2 cellular contexts compared by ENCODE assay signal in the genomic region with DNA sequence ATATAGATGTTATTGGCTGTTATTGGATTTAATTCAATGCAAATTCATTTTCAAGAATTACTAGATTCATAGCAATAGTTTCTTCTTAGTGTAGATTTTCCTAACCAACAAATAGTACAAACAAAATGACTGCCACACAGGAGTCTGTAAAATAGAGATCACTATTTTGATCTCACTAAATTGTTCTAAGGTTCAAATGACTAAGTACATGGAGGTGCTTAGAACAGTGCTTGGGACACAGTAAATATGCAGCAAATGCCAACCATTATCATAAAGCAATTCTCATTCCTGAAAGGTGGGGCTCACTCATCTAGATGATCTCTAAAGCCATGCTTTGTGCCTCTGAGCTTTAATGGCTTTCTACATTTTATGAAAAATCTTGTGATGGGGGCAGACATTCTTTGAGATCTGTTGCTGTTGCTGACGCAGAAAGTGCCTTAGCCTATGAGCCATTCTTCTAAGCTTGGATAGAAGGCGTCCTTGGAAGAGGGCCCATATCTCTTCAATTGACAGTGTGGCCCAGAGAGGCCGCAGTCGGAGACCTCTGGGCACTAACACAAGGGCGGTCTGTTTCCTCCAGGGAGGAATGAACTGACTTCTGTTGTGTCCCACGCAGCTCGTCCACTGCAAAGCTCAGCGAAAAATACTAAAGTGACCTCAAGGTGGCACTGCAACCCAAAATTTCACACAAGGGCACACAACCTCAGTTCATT.
TF ChIP-seq lines count a peak whose summit lies in the region.

No MANE protein-coding gene starts in this region.

TF ChIP-seq in HCT116, 20 proteins besides CTCF, POLR2A, EP300 and RAD21:
- TF ChIP-seq, protein P1, sequence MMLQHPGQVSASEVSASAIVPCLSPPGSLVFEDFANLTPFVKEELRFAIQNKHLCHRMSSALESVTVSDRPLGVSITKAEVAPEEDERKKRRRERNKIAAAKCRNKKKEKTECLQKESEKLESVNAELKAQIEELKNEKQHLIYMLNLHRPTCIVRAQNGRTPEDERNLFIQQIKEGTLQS (IDR thresholded peaks at IDR 0.05): no peak
- TF ChIP-seq EGR1 (IDR thresholded peaks at IDR 0.05; ENCODE audit: low read depth): no peak

TF ChIP-seq in SK-N-SH treated with all-trans-retinoic acid at 6 μM for 48 hours, 23 proteins besides CTCF, POLR2A, EP300 and RAD21:
- TF ChIP-seq OSR1 (CRISPR knock-in tag; IDR thresholded peaks at IDR 0.05) (no peak), ZC3H10 (CRISPR knock-in tag; IDR thresholded peaks at IDR 0.05) (no peak), ZNF8 (CRISPR knock-in tag; IDR thresholded peaks at IDR 0.05) (no peak), PPARA (CRISPR knock-in tag; IDR thresholded peaks at IDR 0.05; ENCODE audit: borderline replicate concordance) (no peak), TOX (CRISPR knock-in tag; IDR thresholded peaks at IDR 0.05; ENCODE audit: borderline replicate concordance) (no peak), ARNTL (CRISPR knock-in tag; IDR thresholded peaks at IDR 0.05; ENCODE audit: borderline replicate concordance, low read depth) (no peak), ZFP3 (CRISPR knock-in tag; IDR thresholded peaks at IDR 0.05) (no peak)
- TF ChIP-seq, protein P2, sequence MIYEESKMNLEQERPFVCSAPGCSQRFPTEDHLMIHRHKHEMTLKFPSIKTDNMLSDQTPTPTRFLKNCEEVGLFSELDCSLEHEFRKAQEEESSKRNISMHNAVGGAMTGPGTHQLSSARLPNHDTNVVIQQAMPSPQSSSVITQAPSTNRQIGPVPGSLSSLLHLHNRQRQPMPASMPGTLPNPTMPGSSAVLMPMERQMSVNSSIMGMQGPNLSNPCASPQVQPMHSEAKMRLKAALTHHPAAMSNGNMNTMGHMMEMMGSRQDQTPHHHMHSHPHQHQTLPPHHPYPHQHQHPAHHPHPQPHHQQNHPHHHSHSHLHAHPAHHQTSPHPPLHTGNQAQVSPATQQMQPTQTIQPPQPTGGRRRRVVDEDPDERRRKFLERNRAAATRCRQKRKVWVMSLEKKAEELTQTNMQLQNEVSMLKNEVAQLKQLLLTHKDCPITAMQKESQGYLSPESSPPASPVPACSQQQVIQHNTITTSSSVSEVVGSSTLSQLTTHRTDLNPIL (CRISPR knock-in tag; IDR thresholded peaks at IDR 0.05; ENCODE audit: low read depth): no peak
- TF ChIP-seq, protein P3, sequence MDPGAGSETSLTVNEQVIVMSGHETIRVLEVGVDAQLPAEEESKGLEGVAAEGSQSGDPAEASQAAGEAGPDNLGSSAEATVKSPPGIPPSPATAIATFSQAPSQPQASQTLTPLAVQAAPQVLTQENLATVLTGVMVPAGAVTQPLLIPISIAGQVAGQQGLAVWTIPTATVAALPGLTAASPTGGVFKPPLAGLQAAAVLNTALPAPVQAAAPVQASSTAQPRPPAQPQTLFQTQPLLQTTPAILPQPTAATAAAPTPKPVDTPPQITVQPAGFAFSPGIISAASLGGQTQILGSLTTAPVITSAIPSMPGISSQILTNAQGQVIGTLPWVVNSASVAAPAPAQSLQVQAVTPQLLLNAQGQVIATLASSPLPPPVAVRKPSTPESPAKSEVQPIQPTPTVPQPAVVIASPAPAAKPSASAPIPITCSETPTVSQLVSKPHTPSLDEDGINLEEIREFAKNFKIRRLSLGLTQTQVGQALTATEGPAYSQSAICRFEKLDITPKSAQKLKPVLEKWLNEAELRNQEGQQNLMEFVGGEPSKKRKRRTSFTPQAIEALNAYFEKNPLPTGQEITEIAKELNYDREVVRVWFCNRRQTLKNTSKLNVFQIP (CRISPR knock-in tag; IDR thresholded peaks at IDR 0.05; ENCODE audit: borderline replicate concordance, low read depth): no peak
TF ChIP-seq in SK-N-SH treated with all-trans-retinoic acid at 6 μM for 48 hours: peak in this region for 0.
